1 cellular context compared by ENCODE assay signal in genomic region chr14:103989034-103989433, GRCh38.
TF ChIP-seq lines count a peak whose summit lies in the region.

No MANE protein-coding gene starts in this region.

TF ChIP-seq in HEK293, 187 proteins besides CTCF, POLR2A, EP300 and RAD21 (continued from another document):
- no peak for TF ChIP-seq ZNF704 (tag by site-specific recombination; IDR thresholded peaks at IDR 0.05)
- TF ChIP-seq TRIM28 (IDR thresholded peaks at IDR 0.05; ENCODE audit: borderline replicate concordance, low read length), result peak; percentile 83; the same call in 1 of the 2 replicates
- no peak for TF ChIP-seq ZFP69B (tag by site-specific recombination; IDR thresholded peaks at IDR 0.05)
- peak; percentile 42; the same call in 1 of the 2 replicates for TF ChIP-seq ZNF549 (tag by site-specific recombination; IDR thresholded peaks at IDR 0.05)
- TF ChIP-seq ZNF518A (tag by site-specific recombination; conservative IDR thresholded peaks at IDR 0.05; ENCODE audit: low read depth), result no peak
- no peak for TF ChIP-seq ZNF488 (tag by site-specific recombination; IDR thresholded peaks at IDR 0.05)
- TF ChIP-seq ZNF426 (tag by site-specific recombination; IDR thresholded peaks at IDR 0.05), result no peak
- no peak for TF ChIP-seq AEBP2 (tag by site-specific recombination; IDR thresholded peaks at IDR 0.05; ENCODE audit: borderline replicate concordance)
- no peak for TF ChIP-seq ZNF302 (tag by site-specific recombination; IDR thresholded peaks at IDR 0.05; ENCODE audit: low read depth)
- no peak for TF ChIP-seq REPIN1 (tag by site-specific recombination; IDR thresholded peaks at IDR 0.05; ENCODE audit: low read depth)
